10 cellular contexts compared by ENCODE assay signal in the genomic region with DNA sequence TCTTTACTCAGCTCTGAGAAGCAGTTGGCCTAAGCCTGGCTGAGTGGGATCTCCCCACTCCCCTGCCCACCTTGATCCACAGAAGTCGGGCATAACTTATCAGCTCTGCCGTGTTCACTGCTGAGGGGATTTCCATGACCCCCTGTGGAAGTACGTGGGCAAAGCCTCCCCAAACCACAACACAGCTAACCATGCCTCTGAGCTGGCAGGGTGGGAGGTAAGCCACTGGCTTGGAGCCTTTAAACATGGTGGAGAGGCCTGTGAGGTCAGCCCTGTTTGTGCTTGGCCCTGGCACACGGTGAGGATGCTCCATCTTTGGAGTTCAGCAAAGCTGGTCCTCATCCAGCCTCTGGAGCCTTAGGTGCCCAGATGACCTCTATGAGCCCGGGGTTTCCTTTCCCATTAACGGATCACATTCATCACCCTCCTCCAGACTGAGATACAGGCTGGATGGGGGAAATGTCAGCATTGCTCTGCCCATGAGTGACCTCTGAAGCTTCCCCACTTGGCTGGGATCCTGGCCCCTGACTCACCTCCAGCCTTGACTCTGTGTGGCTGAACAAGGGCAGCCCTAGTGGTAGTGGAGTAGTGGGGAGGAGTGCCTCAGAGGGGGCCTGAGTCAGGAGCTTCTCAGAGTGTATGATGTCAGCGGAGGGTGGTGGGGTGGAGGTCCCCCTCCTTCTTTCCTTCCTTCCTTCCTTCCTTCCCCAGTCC. TPM values are rescaled to one million over a fixed set of nuclear protein-coding genes. Genes with fewer than 3 reads are reported as not detected.
DNase-seq lines count a peak whose midpoint lies in the region; ATAC-seq and TF ChIP-seq lines count a peak whose summit lies in the region.
"Had no signal": no experiment of that assay in that cellular context is flagged by ENCODE, and none has a peak within 500 bp of the region (broad histone marks: within the 10 kb centered on the region; RNA-seq: fewer than 3 reads in every experiment).

No MANE protein-coding gene starts in this region.

- DNase-seq in EH (ENCODE audit: low read depth) (peak; percentile 93), RPMI7951 (ENCODE audit: low read depth) (peak; percentile 91), esophagus muscularis mucosa (ENCODE audit: extremely low spot score) (peak; percentile 92), retinal pigment epithelial cell (ENCODE audit: low read depth) (no peak), SKM-1 (lab: John Stamatoyannopoulos, UW; ENCODE audit: unreplicated experiment) (no peak), middle frontal gyrus (ENCODE audit: extremely low spot score, low spot score) (no peak)
- DNase-seq: NCI-H1092 treated with DMSO at 0.1 percent for 48 hours had no signal

- TF ChIP-seq POLR2A in esophagus muscularis mucosa (IDR thresholded peaks at IDR 0.05; ENCODE audit: low read depth) (no peak), GM18505 (IDR thresholded peaks at IDR 0.05; ENCODE audit: borderline replicate concordance, extremely low read depth, insufficient read depth, insufficient read length) (no peak)

- 48% methylated on average over 7 of the region's 7 CpGs for WGBS in esophagus muscularis mucosa

- peaks cover 0 to 43% (median 28%) of the 10 kb centered on the region in 4 donors for H3K36me3 ChIP-seq in esophagus muscularis mucosa

- H3K4me1 ChIP-seq in esophagus muscularis mucosa = peaks cover 68 to 100% (median 99%) of the 10 kb centered on the region in 4 donors

- intact Hi-C loops in esophagus muscularis mucosa (cut with DNase I) = no loop called here

- no peaks in the 10 kb centered on the region for H3K9me3 ChIP-seq in esophagus muscularis mucosa

- TF ChIP-seq CTCF in esophagus muscularis mucosa (IDR thresholded peaks at IDR 0.05) (no peak), retinal pigment epithelial cell (conservative IDR thresholded peaks at IDR 0.05; ENCODE audit: low read depth, low read length) (peak; percentile 30)

- H3K4me3 ChIP-seq in esophagus muscularis mucosa (no peak overlapping the region), retinal pigment epithelial cell (ENCODE audit: low read length) (no peak overlapping the region)

- TF ChIP-seq EP300 in esophagus muscularis mucosa (IDR thresholded peaks at IDR 0.05) = no peak

- H3K27ac ChIP-seq in esophagus muscularis mucosa (replicated peaks in 1 of 4) = peak overlapping the region; percentile 99 to 100 (median 99)
- H3K27ac ChIP-seq: parathyroid adenoma had no signal

- ATAC-seq in GM19035 (IDR thresholded peaks at IDR 0.05; ENCODE audit: unreplicated experiment) = no peak
- ATAC-seq in GM18505 (IDR thresholded peaks at IDR 0.05; ENCODE audit: unreplicated experiment) = no peak

- H3K27me3 ChIP-seq in esophagus muscularis mucosa = no peaks in the 10 kb centered on the region

RNA-seq across cellular contexts. Expression of a gene that starts 6.2 kb away (rescaled TPM):
- 0.48 TPM in 1 of 2 replicates, not detected in the other for total RNA-seq in RPMI7951 (2014; rRNA removed; shearing (Covaris generic))
- total RNA-seq in esophagus muscularis mucosa = 100 to 1,000 TPM in 3 of 4 donors, 10 to 100 TPM in 1; 59.4 to 199 (median 134) TPM

RNA-seq across cellular contexts. Expression of a gene that starts 30.5 kb away (rescaled TPM):
- 6.7 and 6.9 TPM in 2 replicates for total RNA-seq in RPMI7951 (2014; rRNA removed; shearing (Covaris generic))
- 1 to 10 TPM in 2 of 4 donors, under 1 TPM in 2; 0.42 to 1.7 (median 1.0) TPM for total RNA-seq in esophagus muscularis mucosa

RNA-seq across cellular contexts. Expression of a gene that starts 36.1 kb away (rescaled TPM):
- 239 and 264 TPM in 2 replicates for total RNA-seq in RPMI7951 (2014; rRNA removed; shearing (Covaris generic))
- 10 to 100 TPM; 28.8 to 44.7 (median 30.8) TPM for total RNA-seq in esophagus muscularis mucosa

Comparison
In these comparisons a context has a peak if more than half of its experiments do, and no peak if none do; other contexts are left out.
1. DNase-seq: peak in EH (single experiment), RPMI7951 (single experiment) and esophagus muscularis mucosa (single experiment); none in retinal pigment epithelial cell (single experiment), SKM-1 (single experiment) and middle frontal gyrus (single experiment).
2. RNA of a gene that starts 6.2 kb away (total RNA-seq): 59.4 to 199 TPM in esophagus muscularis mucosa; 0.48 TPM in RPMI7951; every median in the first group is over 10 times any median in the second.